20 cellular contexts compared by ENCODE assay signal in the genomic region with DNA sequence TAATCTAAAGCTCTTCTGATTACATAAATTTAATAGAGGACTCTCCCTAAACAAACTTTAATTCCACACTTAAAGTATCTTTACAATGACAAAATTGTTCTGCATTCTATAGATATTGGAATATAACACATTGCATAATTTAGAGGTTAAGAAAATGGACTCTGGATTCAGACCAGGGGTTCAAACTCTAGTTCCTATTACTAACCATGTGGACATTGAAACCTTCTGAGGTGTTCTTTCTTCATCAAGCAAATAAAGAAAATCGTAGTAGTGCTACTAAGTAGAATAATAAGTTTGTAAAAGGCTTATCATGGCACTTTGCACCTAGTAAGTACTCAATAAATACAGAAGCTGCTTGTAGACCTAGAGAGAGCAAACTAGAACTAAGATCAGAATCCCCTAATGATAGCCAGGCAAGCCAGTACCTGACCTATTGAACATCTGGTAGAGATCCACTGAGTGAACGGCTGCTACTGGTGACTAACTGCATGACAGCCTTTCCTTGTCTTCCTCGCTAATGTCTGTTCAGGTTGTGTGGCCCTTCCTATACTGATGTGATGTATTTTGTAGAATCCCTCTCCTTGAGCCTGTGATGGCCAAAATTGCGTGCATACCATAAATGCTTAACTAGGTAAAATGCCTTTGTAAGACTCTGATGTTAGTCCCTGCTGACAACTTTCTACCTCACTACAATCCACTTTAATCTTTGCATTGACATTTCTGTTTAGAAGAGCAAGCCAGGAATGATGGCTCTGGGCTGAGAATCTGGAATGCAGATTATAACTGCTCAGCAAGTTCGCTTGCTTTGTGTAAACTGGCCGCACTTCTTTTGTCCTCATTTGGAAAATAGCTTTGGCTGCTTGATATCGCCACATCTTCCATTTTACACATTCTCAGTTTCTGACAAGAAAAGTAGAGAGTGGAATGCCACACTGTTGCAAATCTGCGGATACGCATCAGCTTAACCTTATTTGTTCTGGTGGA.
DNase-seq lines count a peak whose midpoint lies in the region; ATAC-seq and TF ChIP-seq lines count a peak whose summit lies in the region.
"Had no signal": no experiment of that assay in that cellular context is flagged by ENCODE, and none has a peak within 500 bp of the region (broad histone marks: within the 10 kb centered on the region; RNA-seq: fewer than 3 reads in every experiment).

No MANE protein-coding gene starts in this region.

- intact Hi-C loops in Caco-2 (cut with micrococcal nuclease; ENCODE audit: unreplicated experiment): no loop called here
- intact Hi-C loops in sigmoid colon (cut with DNase I): no loop called here

- WGBS in mesodermal cell (ENCODE audit: insufficient coverage in 2 of 2), 2 experiments: 94 to 97% methylated on average over 2 to 3 of the region's 9 CpGs
- whole genome bisulfite sequencing in sigmoid colon, 2 donors: 82 to 83% methylated on average over 9 of the region's 9 CpGs

- no peak overlapping the region for H3K4me3 Mint-ChIP-seq in Caco-2 (ENCODE audit: unreplicated experiment)
- H3K4me3 Mint-ChIP-seq: CD4-positive, alpha-beta T cell; GM23338 had no signal

- H3K27ac ChIP-seq in mesodermal cell (ENCODE audit: low read depth, low read length, severe bottlenecking) (peak overlapping the region; percentile 55), sigmoid colon (peak overlapping the region; percentile 69 to 93 (median 78))
- H3K27ac ChIP-seq: A549, Peyer's patch had no signal

- peaks cover 21% of the 10 kb centered on the region for H3K9me3 ChIP-seq in Caco-2
- H3K9me3 ChIP-seq in mesodermal cell (ENCODE audit: control insufficient read depth, low read length): peaks cover 15% of the 10 kb centered on the region
- no peaks in the 10 kb centered on the region for H3K9me3 ChIP-seq in sigmoid colon
- H3K9me3 ChIP-seq: Peyer's patch had no signal

- no peak for TF ChIP-seq EP300 in sigmoid colon (IDR thresholded peaks at IDR 0.05)

- CTCF ChIA-PET in Caco-2 (lab: Charles Lee): interaction anchor here (0.5 to 0.6 kb wide), 2 partner anchors 15 to 20 kb away, joined by 3 to 4 read pairs; no protein-coding TSS in a partner anchor

- no TSS peak for BruUV-seq in Caco-2 (replicated peaks; lab: Mats Ljungman, UMichigan)

- no peaks in the 10 kb centered on the region for H3K36me3 Mint-ChIP-seq in Caco-2 (ENCODE audit: insufficient read depth, unreplicated experiment)

- no peak for TF ChIP-seq CTCF in Caco-2 (IDR thresholded peaks at IDR 0.05; ENCODE audit: insufficient read depth in 1 of 2, low read depth in 1 of 2, low read length in 1 of 2, severe bottlenecking in 1 of 2, unreplicated experiment in 1 of 2)
- no peak for TF ChIP-seq CTCF in epithelial cell of esophagus (IDR thresholded peaks at IDR 0.05; ENCODE audit: insufficient read depth, low read depth, low read length, missing control alignments)
- TF ChIP-seq CTCF in sigmoid colon (IDR thresholded peaks at IDR 0.05): no peak

- H3K4me1 Mint-ChIP-seq in Caco-2 (ENCODE audit: low read depth, unreplicated experiment): peaks cover 16% of the 10 kb centered on the region

- TF ChIP-seq POLR2A in sigmoid colon (IDR thresholded peaks at IDR 0.05): no peak

- H3K4me1 ChIP-seq in Caco-2: peaks cover 19% of the 10 kb centered on the region
- H3K4me1 ChIP-seq in mesodermal cell (ENCODE audit: control insufficient read depth, insufficient read depth, low read length, poor library complexity, severe bottlenecking): peaks cover 3% of the 10 kb centered on the region
- peaks cover 0 to 43% (median 40%) of the 10 kb centered on the region in 4 donors for H3K4me1 ChIP-seq in sigmoid colon
- H3K4me1 ChIP-seq: A549, Peyer's patch had no signal

- POLR2A ChIA-PET in Caco-2 (lab: Charles Lee): no interaction called here

- DNase-seq in Caco-2 (peak; percentile 32 to 50), epithelial cell of esophagus (ENCODE audit: low read depth) (peak; percentile 22), sigmoid colon (no peak), dermis blood vessel endothelial cell (no peak), SIG-M5 (lab: John Stamatoyannopoulos, UW) (no peak)
- DNase-seq: Calu3; CD4-positive, alpha-beta T cell; GF-D8; NCI-H1105; NCI-H2081 treated with DMSO at 0.1 percent for 48 hours; NCI-H510A; NCI-H748 treated with DMSO at 0.1 percent for 48 hours; NK-92 treated with Interleukin-12 subunit alpha and Interleukin-12 subunit beta, amount 100 ng/mL, for 24 hours; Peyer's patch had no signal

- H3K36me3 ChIP-seq in Caco-2 (ENCODE audit: control insufficient read depth, insufficient read depth, low read length): no peaks in the 10 kb centered on the region
- no peaks in the 10 kb centered on the region for H3K36me3 ChIP-seq in mesodermal cell (ENCODE audit: control insufficient read depth, insufficient read depth, low read length)
- H3K36me3 ChIP-seq in sigmoid colon: no peaks in the 10 kb centered on the region
- H3K36me3 ChIP-seq: Peyer's patch had no signal

- H3K27me3 Mint-ChIP-seq in Caco-2 (ENCODE audit: insufficient read depth, unreplicated experiment): no peaks in the 10 kb centered on the region

- H3K4me3 ChIP-seq in Caco-2 (ENCODE audit: low read depth, low read length) (no peak overlapping the region), epithelial cell of esophagus (ENCODE audit: low read length) (no peak overlapping the region), mesodermal cell (ENCODE audit: extremely low read depth, insufficient read depth, low read length, poor library complexity, severe bottlenecking) (no peak overlapping the region), sigmoid colon (no peak overlapping the region)
- H3K4me3 ChIP-seq: A549, GM23338, K562, Peyer's patch had no signal

- no peak for ATAC-seq in HG02885 (IDR thresholded peaks at IDR 0.05; ENCODE audit: poor library complexity, unreplicated experiment)
- ATAC-seq: A549, GM23338, K562, Right ventricle myocardium inferior had no signal

- H3K9me3 Mint-ChIP-seq in Caco-2 (ENCODE audit: unreplicated experiment): peaks cover 33% of the 10 kb centered on the region

- no peak overlapping the region for H3K27ac Mint-ChIP-seq in Caco-2 (ENCODE audit: unreplicated experiment)
- H3K27ac Mint-ChIP-seq: CD4-positive, alpha-beta T cell; GM23338 had no signal

- no peaks in the 10 kb centered on the region for H3K27me3 ChIP-seq in Caco-2 (replicated peaks; ENCODE audit: control insufficient read depth, insufficient read depth, low read length)
- no peaks in the 10 kb centered on the region for H3K27me3 ChIP-seq in sigmoid colon
- H3K27me3 ChIP-seq: Peyer's patch had no signal

Comparison
In these comparisons a context has a peak if more than half of its experiments do, and no peak if none do; other contexts are left out.
1. DNase-seq: peak in Caco-2 (2 of 2) and epithelial cell of esophagus (single experiment); none in sigmoid colon (single experiment), dermis blood vessel endothelial cell (single experiment) and SIG-M5 (single experiment).